Comparison of ENCODE assay signal across 1 cellular context in genomic region chr7:7693881-7694280, GRCh38.
A peak's percentile ranks its signal among the peaks of the same experiment; 100 is the strongest.
TF ChIP-seq lines count a peak whose summit lies in the region.

No MANE protein-coding gene starts in this region.

TF ChIP-seq in HepG2, 621 proteins besides CTCF, POLR2A, EP300 and RAD21:
- no peak for TF ChIP-seq ZNF224 (CRISPR knock-in tag; IDR thresholded peaks at IDR 0.05)
- TF ChIP-seq GATAD2A (CRISPR knock-in tag; IDR thresholded peaks at IDR 0.05) = 0 out of 2 replicates have a peak, but pooled peaks have one; percentile 13
- TF ChIP-seq DPF2 (CRISPR knock-in tag; IDR thresholded peaks at IDR 0.05; ENCODE audit: borderline replicate concordance, low read depth) = no peak
- no peak for TF ChIP-seq POLR2G (IDR thresholded peaks at IDR 0.05; ENCODE audit: low read depth, low read length)
- TF ChIP-seq NR2F1 (CRISPR knock-in tag; IDR thresholded peaks at IDR 0.05) = no peak
- 0 out of 2 replicates have a peak, but pooled peaks have one; percentile 8 for TF ChIP-seq FOXA3 (CRISPR knock-in tag; IDR thresholded peaks at IDR 0.05)
- peak; percentile 38; the same call in 1 of the 2 replicates for TF ChIP-seq HMG20A (CRISPR knock-in tag; IDR thresholded peaks at IDR 0.05; ENCODE audit: borderline replicate concordance)
- no peak for TF ChIP-seq FOXA1 (IDR thresholded peaks at IDR 0.05)
- no peak for TF ChIP-seq FOXA1 (CRISPR knock-in tag; IDR thresholded peaks at IDR 0.05)
- TF ChIP-seq TCF7 (IDR thresholded peaks at IDR 0.05; ENCODE audit: low read depth) = no peak
- TF ChIP-seq GFI1 (CRISPR knock-in tag; IDR thresholded peaks at IDR 0.05; ENCODE audit: borderline replicate concordance) = no peak
